Comparison of ENCODE assay signal across 8 cellular contexts in the genomic region with DNA sequence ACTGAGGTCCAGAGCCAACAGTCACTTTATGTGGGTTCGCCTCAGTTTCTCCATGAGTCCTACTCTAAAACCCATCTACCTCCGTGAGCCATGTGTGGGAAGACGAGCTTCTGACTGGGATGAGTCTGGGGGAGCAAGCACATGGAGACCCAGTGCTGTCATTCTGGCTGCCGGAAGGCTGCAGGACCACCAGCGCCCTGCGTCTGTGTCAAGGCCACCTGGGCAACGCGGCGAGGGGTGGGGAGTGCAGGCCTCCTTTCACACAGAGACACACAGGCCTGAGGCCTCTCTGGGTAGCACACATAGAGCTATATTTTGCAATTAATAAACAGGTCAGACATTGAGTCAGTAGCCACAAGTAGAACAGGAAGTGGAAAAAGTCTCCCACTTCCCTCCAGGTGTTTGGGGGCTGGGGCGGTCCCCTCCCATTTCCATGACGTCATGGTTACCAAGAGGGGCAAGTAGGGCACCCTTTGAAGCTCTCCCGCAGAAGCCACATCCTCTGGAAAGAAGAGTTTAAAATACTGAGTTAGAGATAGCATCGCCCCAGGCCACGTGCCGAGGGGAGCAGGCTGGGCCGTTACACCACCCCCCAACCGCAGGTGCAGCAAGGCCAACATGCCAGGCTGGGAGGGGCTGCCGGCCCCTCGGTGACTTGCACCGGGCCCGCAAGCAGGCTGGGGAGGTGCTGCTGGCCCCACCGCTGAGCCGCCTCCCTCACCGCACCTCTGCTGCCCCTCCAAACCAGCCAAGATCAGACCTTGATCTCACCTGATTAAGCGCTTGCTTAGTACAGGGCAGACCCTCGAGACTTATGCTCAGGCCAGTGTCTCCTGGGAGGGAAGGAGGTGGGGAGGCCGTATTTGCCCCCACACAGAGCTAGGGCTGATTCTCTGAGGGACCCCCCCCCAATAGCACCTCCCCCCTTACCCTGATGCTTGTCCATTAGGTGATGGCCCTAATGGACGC. TPM values are rescaled to one million over a fixed set of nuclear protein-coding genes. Genes with fewer than 3 reads are reported as not detected.
DNase-seq lines count a peak whose midpoint lies in the region; ATAC-seq, FAIRE-seq and TF ChIP-seq lines count a peak whose summit lies in the region.

No MANE protein-coding gene starts in this region.

- peak; percentile 66 for ATAC-seq in HG03342 (IDR thresholded peaks at IDR 0.05; ENCODE audit: unreplicated experiment)

- intact Hi-C loops in kidney (cut with DNase I), result loop anchor here (10.0 kb wide), 1 partner anchor 162 kb away; no protein-coding TSS in a partner anchor

- peak overlapping the region in 1 of 2 donors; percentile 60 for H3K4me3 ChIP-seq in kidney (ENCODE audit: low read length in 2 of 2)

- H3K27ac ChIP-seq in kidney (ENCODE audit: low read depth in 2 of 2, low read length in 2 of 2), result peak overlapping the region in 1 of 2 donors; percentile 70

- H3K9me3 ChIP-seq in kidney (ENCODE audit: control insufficient read depth in 1 of 2, low read length in 2 of 2), result no peaks in the 10 kb centered on the region

- H3K36me3 ChIP-seq in kidney (ENCODE audit: control insufficient read depth in 1 of 2, insufficient read depth in 2 of 2, low read length in 2 of 2), result no peaks in the 10 kb centered on the region

- TF ChIP-seq CTCF in kidney (IDR thresholded peaks at IDR 0.05; ENCODE audit: borderline replicate concordance, extremely low read depth, insufficient read depth), result no peak

- H3K4me1 ChIP-seq in kidney (ENCODE audit: control insufficient read depth in 1 of 2, insufficient read depth in 1 of 2, low read depth in 1 of 2, low read length in 2 of 2), result peaks cover 11 to 29% of the 10 kb centered on the region in 2 donors

- DNase-seq in DMS53 (lab: John Stamatoyannopoulos, UW) (peak; percentile 9), DMS53 treated with DMSO at 0.1 percent for 48 hours (lab: John Stamatoyannopoulos, UW; ENCODE audit: unreplicated experiment) (no peak), SW480 (ENCODE audit: low spot score) (peak; percentile 99), kidney (peak; percentile 93), NCI-H446 treated with DMSO at 0.1 percent for 48 hours (lab: John Stamatoyannopoulos, UW) (no peak)
- DNase-seq in activated naive CD8-positive, alpha-beta T cell treated with anti-CD3 and anti-CD28 coated beads, Interleukin-2, amount 50 U/mL, for 16 hours (ENCODE audit: low read depth, low spot score), result peak; percentile 94
- peak; percentile 98 for DNase-seq in stimulated activated CD4-positive, alpha-beta T cell treated with anti-CD3 and anti-CD28 coated beads, Interleukin-4, amount 100 ng/mL, for 24 hours

- no peak for FAIRE-seq in kidney (lab: Jason Lieb, UNC)

- H3K9ac ChIP-seq in kidney (ENCODE audit: low read length in 2 of 2), result peak overlapping the region in 1 of 2 donors; percentile 62

RNA-seq across cellular contexts. Expression of a gene that starts 32.7 kb away (rescaled TPM):
- total RNA-seq in kidney, result 205 TPM
- polyA plus RNA-seq in kidney (ENCODE audit: insufficient read depth, low read depth, low replicate concordance), result 523 TPM

RNA-seq across cellular contexts. Expression of a gene that starts 41.8 kb away (rescaled TPM):
- 34.1 TPM for total RNA-seq in kidney
- 45.2 TPM for polyA plus RNA-seq in kidney (ENCODE audit: insufficient read depth, low read depth, low replicate concordance)

Comparison
In these comparisons a context has a peak if more than half of its experiments do, and no peak if none do; other contexts are left out.
1. DNase-seq: peak in DMS53 (single experiment), SW480 (single experiment), activated naive CD8-positive, alpha-beta T cell treated with anti-CD3 and anti-CD28 coated beads, Interleukin-2, amount 50 U/mL, for 16 hours (single experiment), kidney (single experiment) and stimulated activated CD4-positive, alpha-beta T cell treated with anti-CD3 and anti-CD28 coated beads, Interleukin-4, amount 100 ng/mL, for 24 hours (single experiment); none in DMS53 treated with DMSO at 0.1 percent for 48 hours (single experiment) and NCI-H446 treated with DMSO at 0.1 percent for 48 hours (single experiment).